ENCODE assay signal across 13 cellular contexts in genomic region chr4:187380181-187380581, GRCh38.
DNase-seq lines count a peak whose midpoint lies in the region; ATAC-seq and TF ChIP-seq lines count a peak whose summit lies in the region.
"Had no signal": no experiment of that assay in that cellular context is flagged by ENCODE, and none has a peak within 500 bp of the region (broad histone marks: within the 10 kb centered on the region; RNA-seq: fewer than 3 reads in every experiment).

No MANE protein-coding gene starts in this region.

- BruUV-seq in IMR-90 (replicated peaks; lab: Mats Ljungman, UMichigan): no TSS peak

- H3K9ac ChIP-seq in IMR-90 (ENCODE audit: low read depth, low read length): no peak overlapping the region

- H3K79me1 ChIP-seq in IMR-90 (ENCODE audit: low read depth in 1 of 2, low read length in 2 of 2): no peaks in the 10 kb centered on the region

- H4K8ac ChIP-seq in IMR-90 (ENCODE audit: low read depth in 2 of 2, low read length in 2 of 2): no peak overlapping the region

- H2BK20ac ChIP-seq in IMR-90 (ENCODE audit: low read depth, low read length): no peak overlapping the region; the same call in 1 of the 2 replicates

- 0 out of 2 replicates have a peak, but pooled peaks have one; percentile 10 for TF ChIP-seq RAD21 in IMR-90 (IDR thresholded peaks at IDR 0.05; ENCODE audit: low read length)

- no peak overlapping the region for H3K4me2 ChIP-seq in IMR-90 (ENCODE audit: low read depth, low read length)

- no peak overlapping the region for H3K27ac ChIP-seq in IMR-90 (ENCODE audit: insufficient read depth, low read length)

- H3K9me3 ChIP-seq in IMR-90 (ENCODE audit: control insufficient read depth, insufficient read depth, low read length): no peaks in the 10 kb centered on the region

- no peak for ATAC-seq in IMR-90 (ENCODE audit: low read depth)
- ATAC-seq in HG03196 (IDR thresholded peaks at IDR 0.05; ENCODE audit: unreplicated experiment): no peak
- ATAC-seq in HG03439 (IDR thresholded peaks at IDR 0.05; ENCODE audit: unreplicated experiment): no peak
- ATAC-seq: activated T-cell treated with anti-CD3 and anti-CD28 coated beads, Interleukin-2, amount 50 U/mL, for 72 hours; stimulated activated naive CD8-positive, alpha-beta T cell treated with anti-CD3 and anti-CD28 coated beads, Interleukin-15, amount 100 ng/mL, for 72 hours had no signal

- H3K4me1 ChIP-seq in IMR-90 (ENCODE audit: control insufficient read depth, insufficient read depth, low read length): no peaks in the 10 kb centered on the region

- H3K4me3 ChIP-seq in AG09309 (ENCODE audit: control insufficient read depth, low read depth, low read length) (no peak overlapping the region), IMR-90 (ENCODE audit: insufficient read depth, low read depth, low read length) (no peak overlapping the region)

- no peaks in the 10 kb centered on the region for H3K36me3 ChIP-seq in IMR-90 (ENCODE audit: control insufficient read depth, insufficient read depth, low read length)

- dilution Hi-C loops in IMR-90 (cut with HindIII; ENCODE audit: low sequenced_read_pairs, unreplicated experiment): no loop called here

- H3K23ac ChIP-seq in IMR-90 (ENCODE audit: low read depth, low read length): no peak overlapping the region

- no peak overlapping the region for H4K91ac ChIP-seq in IMR-90 (ENCODE audit: insufficient read depth, low read depth, low read length)

- CTCF ChIA-PET in IMR-90 (lab: Yijun Ruan, JAX): no interaction called here

- H2AK5ac ChIP-seq in IMR-90 (ENCODE audit: low read depth, low read length): no peak overlapping the region

- TF ChIP-seq CTCF in AG09309 (IDR thresholded peaks at IDR 0.05; ENCODE audit: control insufficient read depth, insufficient read depth, low read depth, low read length, missing control alignments) (peak; percentile 28), IMR-90 (conservative IDR thresholded peaks at IDR 0.05; ENCODE audit: low read depth, low read length) (no peak), GM10266 (IDR thresholded peaks at IDR 0.05; ENCODE audit: control insufficient read depth, insufficient read depth, low read depth, missing control alignments) (no peak)

- in situ Hi-C loops in IMR-90 (cut with MboI; ENCODE audit: low sequenced_read_pairs): no loop called here

- intact Hi-C loops in IMR-90 (cut with micrococcal nuclease): no loop called here

- H3K9me1 ChIP-seq in IMR-90 (ENCODE audit: insufficient read depth, low read length): no peaks in the 10 kb centered on the region

- H2BK5ac ChIP-seq in IMR-90 (ENCODE audit: low read depth, low read length, poor library complexity, severe bottlenecking): no peak overlapping the region

- TF ChIP-seq POLR2A in IMR-90 (IDR thresholded peaks at IDR 0.05; ENCODE audit: low read depth, low read length): no peak

- H3K27me3 ChIP-seq in IMR-90 (ENCODE audit: control insufficient read depth, insufficient read depth, low read length): no peaks in the 10 kb centered on the region

- H3K56ac ChIP-seq in IMR-90 (ENCODE audit: extremely low read depth, insufficient read depth, low read length): no peak overlapping the region

- no peak overlapping the region for H2AK9ac ChIP-seq in IMR-90 (replicated peaks; ENCODE audit: low read depth, low read length, poor library complexity)

- no peak overlapping the region for H4K5ac ChIP-seq in IMR-90 (ENCODE audit: low read depth, low read length)

- POLR2A ChIA-PET in IMR-90 (lab: Charles Lee; ENCODE audit: unreplicated experiment): no interaction called here

- H3K14ac ChIP-seq in IMR-90 (replicated peaks; ENCODE audit: low read depth, low read length): no peak overlapping the region

- no peak overlapping the region for H2BK120ac ChIP-seq in IMR-90 (ENCODE audit: low read depth, low read length)

- no peak overlapping the region for H2AFZ ChIP-seq in IMR-90 (replicated peaks; ENCODE audit: low read length, poor library complexity)

- H2BK15ac ChIP-seq in IMR-90 (ENCODE audit: low read depth, low read length): no peak overlapping the region

- H3K4ac ChIP-seq in IMR-90 (ENCODE audit: low read depth, low read length): no peak overlapping the region; the same call in 1 of the 2 replicates

- DNase-seq in AG09309 (ENCODE audit: low read depth): no peak
- peak; percentile 15 for DNase-seq in IMR-90
- peak; percentile 23 for DNase-seq in SKM-1 (lab: John Stamatoyannopoulos, UW; ENCODE audit: unreplicated experiment)
- peak; percentile 37 for DNase-seq in iPS-NIHi11 (ENCODE audit: low spot score)
- DNase-seq in GOT3 (lab: John Stamatoyannopoulos, UW): no peak
- no peak for DNase-seq in GM10266 (ENCODE audit: extremely low spot score)
- DNase-seq: activated T-cell treated with anti-CD3 and anti-CD28 coated beads, Interleukin-2, amount 50 U/mL, for 72 hours; COR-L47; effector CD4-positive, alpha-beta T cell; NCI-H1105 treated with DMSO at 0.1 percent for 48 hours; stimulated activated naive CD8-positive, alpha-beta T cell treated with anti-CD3 and anti-CD28 coated beads, Interleukin-15, amount 100 ng/mL, for 72 hours had no signal

- WGBS in IMR-90 (ENCODE audit: extremely low coverage in 2 of 2, insufficient read length in 1 of 2), 2 experiments: 92% methylated on average over 3 of the region's 4 CpGs; no CpG with 5 or more reads in 1 of the 2 experiments

- no peak overlapping the region for H3K18ac ChIP-seq in IMR-90 (ENCODE audit: low read depth, low read length)

- H4K20me1 ChIP-seq in IMR-90 (ENCODE audit: insufficient read depth, low read length): no peaks in the 10 kb centered on the region

TF ChIP-seq in IMR-90, 13 proteins besides CTCF, POLR2A, EP300 and RAD21:
- no peak for TF ChIP-seq RCOR1 (IDR thresholded peaks at IDR 0.05; ENCODE audit: insufficient replicate concordance, low read length)
- TF ChIP-seq CHD1 (IDR thresholded peaks at IDR 0.05; ENCODE audit: low read depth, low read length): no peak
- TF ChIP-seq ELK1 (IDR thresholded peaks at IDR 0.05; ENCODE audit: borderline replicate concordance, low read depth, low read length): no peak
- TF ChIP-seq MAZ (IDR thresholded peaks at IDR 0.05; ENCODE audit: borderline replicate concordance, low read depth, low read length): no peak
- no peak for TF ChIP-seq RFX5 (IDR thresholded peaks at IDR 0.05; ENCODE audit: low read depth, low read length)
- TF ChIP-seq CEBPB (IDR thresholded peaks at IDR 0.05; ENCODE audit: low read depth, low read length): no peak
- no peak for TF ChIP-seq MAFK (IDR thresholded peaks at IDR 0.05; ENCODE audit: low read depth, low read length)
- no peak for TF ChIP-seq MXI1 (IDR thresholded peaks at IDR 0.05; ENCODE audit: borderline replicate concordance, low read depth, low read length)
- no peak for TF ChIP-seq USF2 (IDR thresholded peaks at IDR 0.05; ENCODE audit: low read depth, low read length)
TF ChIP-seq in IMR-90: peak in this region for 0.

Comparison
In these comparisons a context has a peak if more than half of its experiments do, and no peak if none do; other contexts are left out.
1. DNase-seq: peak in IMR-90 (single experiment), SKM-1 (single experiment) and iPS-NIHi11 (single experiment); none in AG09309 (single experiment), GOT3 (single experiment) and GM10266 (single experiment).